Comparison of ENCODE assay signal across 1 cellular context in the genomic region with DNA sequence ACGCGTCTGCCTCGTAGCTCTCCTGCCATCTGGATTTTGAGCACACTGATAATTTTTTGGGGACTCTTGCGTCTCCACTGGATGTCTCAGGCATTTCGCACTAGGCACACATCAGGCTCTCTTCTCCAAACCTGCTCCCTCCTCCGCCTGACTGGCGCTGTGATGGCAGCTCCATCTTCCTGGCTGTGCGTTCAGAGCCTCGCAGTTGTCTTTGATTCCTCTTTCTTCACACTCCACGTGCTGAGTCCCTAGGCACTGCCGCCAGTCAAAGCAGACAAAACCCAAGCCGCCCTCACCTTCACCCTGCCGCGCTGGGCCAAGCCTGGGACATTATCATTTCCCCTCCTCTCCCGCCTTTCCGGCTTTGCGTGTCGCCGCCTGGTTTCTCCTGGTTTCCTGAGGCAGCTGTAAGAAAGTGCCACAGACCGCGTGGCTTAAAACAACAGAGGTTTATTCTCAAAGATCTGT.
TF ChIP-seq lines count a peak whose summit lies in the region.

No MANE protein-coding gene starts in this region.

TF ChIP-seq in neural cell, 6 proteins besides CTCF, POLR2A, EP300 and RAD21 (continued from another document):
- TF ChIP-seq, protein P1, sequence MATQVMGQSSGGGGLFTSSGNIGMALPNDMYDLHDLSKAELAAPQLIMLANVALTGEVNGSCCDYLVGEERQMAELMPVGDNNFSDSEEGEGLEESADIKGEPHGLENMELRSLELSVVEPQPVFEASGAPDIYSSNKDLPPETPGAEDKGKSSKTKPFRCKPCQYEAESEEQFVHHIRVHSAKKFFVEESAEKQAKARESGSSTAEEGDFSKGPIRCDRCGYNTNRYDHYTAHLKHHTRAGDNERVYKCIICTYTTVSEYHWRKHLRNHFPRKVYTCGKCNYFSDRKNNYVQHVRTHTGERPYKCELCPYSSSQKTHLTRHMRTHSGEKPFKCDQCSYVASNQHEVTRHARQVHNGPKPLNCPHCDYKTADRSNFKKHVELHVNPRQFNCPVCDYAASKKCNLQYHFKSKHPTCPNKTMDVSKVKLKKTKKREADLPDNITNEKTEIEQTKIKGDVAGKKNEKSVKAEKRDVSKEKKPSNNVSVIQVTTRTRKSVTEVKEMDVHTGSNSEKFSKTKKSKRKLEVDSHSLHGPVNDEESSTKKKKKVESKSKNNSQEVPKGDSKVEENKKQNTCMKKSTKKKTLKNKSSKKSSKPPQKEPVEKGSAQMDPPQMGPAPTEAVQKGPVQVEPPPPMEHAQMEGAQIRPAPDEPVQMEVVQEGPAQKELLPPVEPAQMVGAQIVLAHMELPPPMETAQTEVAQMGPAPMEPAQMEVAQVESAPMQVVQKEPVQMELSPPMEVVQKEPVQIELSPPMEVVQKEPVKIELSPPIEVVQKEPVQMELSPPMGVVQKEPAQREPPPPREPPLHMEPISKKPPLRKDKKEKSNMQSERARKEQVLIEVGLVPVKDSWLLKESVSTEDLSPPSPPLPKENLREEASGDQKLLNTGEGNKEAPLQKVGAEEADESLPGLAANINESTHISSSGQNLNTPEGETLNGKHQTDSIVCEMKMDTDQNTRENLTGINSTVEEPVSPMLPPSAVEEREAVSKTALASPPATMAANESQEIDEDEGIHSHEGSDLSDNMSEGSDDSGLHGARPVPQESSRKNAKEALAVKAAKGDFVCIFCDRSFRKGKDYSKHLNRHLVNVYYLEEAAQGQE (IDR thresholded peaks at IDR 0.05; ENCODE audit: borderline replicate concordance): peak; percentile 26
- TF ChIP-seq EZH2 (IDR thresholded peaks at IDR 0.05; ENCODE audit: borderline replicate concordance, insufficient read depth, low read length, poor library complexity, severe bottlenecking): no peak
- TF ChIP-seq TAF1 (IDR thresholded peaks at IDR 0.05; ENCODE audit: low read depth): no peak
